In the genomic region with DNA sequence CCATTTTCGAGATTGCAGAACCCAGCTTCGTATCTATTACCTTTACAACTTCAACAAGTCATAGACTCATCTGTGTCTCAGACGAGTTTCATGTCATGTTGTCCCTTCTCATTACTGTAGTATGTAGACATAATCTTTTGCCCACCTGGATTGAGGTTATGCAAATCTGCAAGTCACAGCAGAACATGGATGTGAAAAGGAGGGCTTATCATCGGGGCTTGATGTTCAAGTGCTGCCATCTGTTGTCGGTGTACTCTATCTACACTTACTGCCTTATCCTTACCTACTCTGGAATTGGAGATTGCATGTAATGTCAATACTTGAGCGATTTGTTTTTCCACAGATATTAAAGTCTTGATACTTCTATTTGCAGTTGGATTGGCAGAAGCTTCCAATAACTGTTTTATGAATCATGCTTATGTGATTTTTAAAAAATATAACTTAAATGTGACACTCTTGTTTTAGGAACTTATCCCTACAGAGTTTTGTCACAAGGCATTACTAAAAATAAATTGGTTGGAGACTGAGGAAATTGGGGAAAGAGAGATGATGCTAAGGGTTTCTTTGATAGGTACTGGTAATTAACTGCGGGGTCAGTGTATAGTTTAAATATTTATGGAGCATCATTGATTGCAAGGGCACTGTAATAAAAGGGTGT, we compare ENCODE assay signal across 8 cellular contexts. TPM values are rescaled to one million over a fixed set of nuclear protein-coding genes. Genes with fewer than 3 reads are reported as not detected.
DNase-seq lines count a peak whose midpoint lies in the region; ATAC-seq, FAIRE-seq and TF ChIP-seq lines count a peak whose summit lies in the region.

No MANE protein-coding gene starts in this region.

- intact Hi-C loops in psoas muscle (cut with DNase I) = loop anchor here (5.0 to 10.0 kb wide), 2 partner anchors 153 to 640 kb away; no protein-coding TSS in a partner anchor

- H3K27ac ChIP-seq in gastroesophageal sphincter = no peak overlapping the region
- no peak overlapping the region for H3K27ac ChIP-seq in psoas muscle

- no peak for TF ChIP-seq POLR2A in gastroesophageal sphincter (IDR thresholded peaks at IDR 0.05)

- H3K36me3 ChIP-seq in gastroesophageal sphincter (no peaks in the 10 kb centered on the region), psoas muscle (ENCODE audit: insufficient read depth in 1 of 2, low read depth in 1 of 2) (no peaks in the 10 kb centered on the region)

- peak; percentile 33 to 67 (median 45) for TF ChIP-seq CTCF in gastroesophageal sphincter (IDR thresholded peaks at IDR 0.05)
- TF ChIP-seq CTCF in psoas muscle (IDR thresholded peaks at IDR 0.05) = peak; percentile 75

- H3K4me3 ChIP-seq in gastroesophageal sphincter (no peak overlapping the region), psoas muscle (no peak overlapping the region)

- DNase-seq in activated gamma-delta T cell treated with Interleukin-2 at 50 U/mL for 16 hours (peak; percentile 44), activated gamma-delta T cell (lab: John Stamatoyannopoulos, UW) (no peak), HTR-8/SVneo (ENCODE audit: insufficient read length, low spot score) (peak; percentile 69), NCI-H82 treated with DMSO at 0.1 percent for 48 hours (lab: John Stamatoyannopoulos, UW; ENCODE audit: unreplicated experiment) (peak; percentile 77), psoas muscle (no peak)
- DNase-seq in activated effector memory CD4-positive, alpha-beta T cell treated with Interleukin-2 at 50 U/mL for 16 hours = peak; percentile 5

- H3K9me3 ChIP-seq in gastroesophageal sphincter = no peaks in the 10 kb centered on the region
- no peaks in the 10 kb centered on the region for H3K9me3 ChIP-seq in psoas muscle

- ATAC-seq in GM21723 (IDR thresholded peaks at IDR 0.05; ENCODE audit: unreplicated experiment) (peak; percentile 46), gastroesophageal sphincter (no peak), psoas muscle (peak in 1 of 4 donors; percentile 25)

- H3K4me1 ChIP-seq in gastroesophageal sphincter (peaks cover 3 to 11% (median 6%) of the 10 kb centered on the region in 3 donors), psoas muscle (peaks cover 16% of the 10 kb centered on the region)

- WGBS in gastroesophageal sphincter (ENCODE audit: low coverage in 1 of 2), 2 donors = 19 to 32% methylated on average over 6 to 7 of the region's 7 CpGs
- 31 to 32% (median 31%) methylated on average over 7 of the region's 7 CpGs for WGBS in psoas muscle, 3 donors

- TF ChIP-seq EP300 in gastroesophageal sphincter (IDR thresholded peaks at IDR 0.05) = no peak

- peak; percentile 79 for FAIRE-seq in HTR-8/SVneo (lab: Jason Lieb, UNC)

- peaks cover 7% of the 10 kb centered on the region for H3K27me3 ChIP-seq in gastroesophageal sphincter
- H3K27me3 ChIP-seq in psoas muscle (ENCODE audit: insufficient read depth in 3 of 3, low read length in 2 of 3) = no peaks in the 10 kb centered on the region

RNA-seq across cellular contexts. Expression of a gene that starts 3.0 kb away (rescaled TPM):
- total RNA-seq in gastroesophageal sphincter (10 to 100 TPM; 20.5 to 34.1 (median 24.2) TPM), psoas muscle (10 to 100 TPM; 11.5 to 18.2 (median 15.6) TPM)
- 10 to 100 TPM in 1 of 3 donors, 1 to 10 TPM in 2; 8.7 to 16.0 (median 9.6) TPM for polyA plus RNA-seq in psoas muscle

Comparison
In these comparisons a context has a peak if more than half of its experiments do, and no peak if none do; other contexts are left out.
1. DNase-seq: peak in activated gamma-delta T cell treated with Interleukin-2 at 50 U/mL for 16 hours (single experiment), HTR-8/SVneo (single experiment), NCI-H82 treated with DMSO at 0.1 percent for 48 hours (single experiment) and activated effector memory CD4-positive, alpha-beta T cell treated with Interleukin-2 at 50 U/mL for 16 hours (single experiment); none in activated gamma-delta T cell (single experiment) and psoas muscle (0 of 2).